Comparison of ENCODE assay signal across 8 cellular contexts in the genomic region with DNA sequence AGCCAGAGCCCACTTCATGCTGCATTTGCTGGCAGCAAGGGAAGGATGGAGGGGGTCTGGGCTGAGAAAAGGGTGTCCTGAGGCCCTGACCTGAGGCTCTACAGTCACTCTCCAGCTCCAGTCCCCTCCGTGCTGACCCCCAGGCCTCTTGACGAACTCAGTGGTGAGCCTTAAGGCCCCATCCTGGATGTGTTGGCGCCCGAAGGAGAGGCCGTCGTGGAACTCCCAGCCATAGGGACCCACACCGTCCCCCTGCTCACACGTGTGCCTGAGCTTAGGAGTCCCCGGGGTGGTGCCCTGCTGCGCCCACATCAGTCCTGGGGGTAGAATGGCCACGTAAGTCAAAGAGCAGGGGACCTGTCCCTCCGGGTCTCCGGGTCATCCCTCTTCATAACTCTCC. TPM values are rescaled to one million over a fixed set of nuclear protein-coding genes. Genes with fewer than 3 reads are reported as not detected.
DNase-seq lines count a peak whose midpoint lies in the region; ATAC-seq and TF ChIP-seq lines count a peak whose summit lies in the region.

No MANE protein-coding gene starts in this region.

- peaks cover 8% of the 10 kb centered on the region for H3K36me3 Mint-ChIP-seq in osteocyte (ENCODE audit: unreplicated experiment)

- POLR2A ChIA-PET in OCI-LY7 (lab: Charles Lee): interaction anchor here (0.8 to 1.5 kb wide), 3 partner anchors 8 to 78 kb away, joined by 3 to 14 read pairs (median 4); no protein-coding TSS in a partner anchor

- ATAC-seq in GM18873 (IDR thresholded peaks at IDR 0.05; ENCODE audit: low FRiP score, unreplicated experiment): no peak

- H3K9me3 Mint-ChIP-seq in osteocyte (ENCODE audit: unreplicated experiment): no peaks in the 10 kb centered on the region

- DNase-seq in GM06990 (ENCODE audit: extremely low read depth, insufficient read length) (no peak), OCI-LY7 (ENCODE audit: low spot score) (peak; percentile 33), osteocyte (ENCODE audit: extremely low spot score, unreplicated experiment) (no peak), foreskin melanocyte (no peak), A172 (ENCODE audit: low spot score) (no peak), NCI-H187 (lab: John Stamatoyannopoulos, UW) (no peak)

- intact Hi-C loops in OCI-LY7 (cut with micrococcal nuclease; ENCODE audit: unreplicated experiment): no loop called here

- peaks cover 14% of the 10 kb centered on the region; the same call in 1 of the 2 replicates for H3K79me2 ChIP-seq in OCI-LY7 (ENCODE audit: insufficient read depth, low read depth, low read length)

- no peaks in the 10 kb centered on the region for H3K27me3 Mint-ChIP-seq in osteocyte (ENCODE audit: unreplicated experiment)

- no peaks in the 10 kb centered on the region for H3K27me3 ChIP-seq in GM06990 (replicated peaks; ENCODE audit: control insufficient read depth, insufficient read depth, low read length)
- no peaks in the 10 kb centered on the region for H3K27me3 ChIP-seq in esophagus (ENCODE audit: control insufficient read depth in 1 of 2, insufficient read depth in 2 of 2, low read length in 2 of 2)

- H2AFZ ChIP-seq in OCI-LY7 (ENCODE audit: low read length): peak overlapping the region; percentile 80; the same call in 1 of the 2 replicates

- WGBS in esophagus, 2 donors: 3 to 5% methylated on average over 13 of the region's 13 CpGs

- no peaks in the 10 kb centered on the region for H3K9me2 ChIP-seq in OCI-LY7 (ENCODE audit: insufficient read depth, low read length)

- BruUV-seq in OCI-LY7 (replicated peaks; lab: Mats Ljungman, UMichigan): no TSS peak

- H3K4me3 ChIP-seq in GM06990 (replicated peaks; ENCODE audit: low read depth, low read length) (peak overlapping the region; percentile 94), OCI-LY7 (ENCODE audit: low read depth, low read length, poor library complexity, severe bottlenecking) (peak overlapping the region; percentile 94), esophagus (ENCODE audit: low read depth in 1 of 2, low read length in 2 of 2) (peak overlapping the region; percentile 85 to 91)

- H3K4me1 ChIP-seq in OCI-LY7 (ENCODE audit: insufficient read depth, low read length, poor library complexity, severe bottlenecking) (peaks cover 15% of the 10 kb centered on the region), esophagus (ENCODE audit: control insufficient read depth in 2 of 2, insufficient read depth in 2 of 2, low read length in 1 of 2) (peaks cover 0 to 4% of the 10 kb centered on the region in 2 donors)

- H3K9me3 ChIP-seq in OCI-LY7 (ENCODE audit: low read length) (no peaks in the 10 kb centered on the region), esophagus (ENCODE audit: control insufficient read depth in 2 of 2, insufficient read depth in 1 of 2, low read depth in 1 of 2, low read length in 1 of 2) (no peaks in the 10 kb centered on the region)

- peak overlapping the region; percentile 76 for H3K27ac Mint-ChIP-seq in osteocyte (ENCODE audit: unreplicated experiment)

- H3K36me3 ChIP-seq in GM06990 (ENCODE audit: control insufficient read depth, insufficient read depth, low read length) (peaks cover 14% of the 10 kb centered on the region), OCI-LY7 (ENCODE audit: insufficient read depth, low read length) (peaks cover 28% of the 10 kb centered on the region), esophagus (ENCODE audit: control insufficient read depth in 2 of 2, insufficient read depth in 2 of 2, low read length in 1 of 2) (peaks cover 0 to 16% of the 10 kb centered on the region in 2 donors)

- CTCF ChIA-PET in OCI-LY7 (lab: Charles Lee; ENCODE audit: unreplicated experiment): no interaction called here

- peaks cover 28% of the 10 kb centered on the region for H3K4me1 Mint-ChIP-seq in osteocyte (ENCODE audit: unreplicated experiment)

- H3K27ac ChIP-seq in OCI-LY7 (ENCODE audit: low read depth, low read length, poor library complexity, severe bottlenecking): peak overlapping the region; percentile 50
- H3K27ac ChIP-seq in esophagus (ENCODE audit: low read depth in 2 of 2, low read length in 1 of 2): peak overlapping the region in 1 of 2 donors; percentile 91

- TF ChIP-seq CTCF in GM06990 (IDR thresholded peaks at IDR 0.05; ENCODE audit: insufficient read depth, low read length, poor library complexity, severe bottlenecking): no peak
- no peak for TF ChIP-seq CTCF in OCI-LY7 (conservative IDR thresholded peaks at IDR 0.05; ENCODE audit: low read length)
- no peak for TF ChIP-seq CTCF in osteocyte (IDR thresholded peaks at IDR 0.05)

- peak overlapping the region; percentile 98 for H3K4me3 Mint-ChIP-seq in osteocyte (ENCODE audit: unreplicated experiment)

- peak overlapping the region; percentile 99 for H3K4me2 ChIP-seq in OCI-LY7 (ENCODE audit: low read length)

- no peaks in the 10 kb centered on the region for H4K20me1 ChIP-seq in OCI-LY7 (ENCODE audit: insufficient read depth, low read length)

RNA-seq across cellular contexts. Expression of a gene that starts 0.8 kb away (rescaled TPM):
- 46.9 and 51.3 TPM in 2 replicates for total RNA-seq in OCI-LY7 (2014; rRNA removed; shearing (Covaris generic))
- total RNA-seq in OCI-LY7 (2022): 50.1 and 52.7 TPM in 2 replicates
- 10 to 100 TPM; 21.3 to 26.8 TPM for polyA plus RNA-seq in esophagus
- total RNA-seq in osteocyte: 55.9 and 59.5 TPM in 2 replicates
- total RNA-seq in A172 (2014; rRNA removed; shearing (Covaris generic)): 66.6 and 71.4 TPM in 2 replicates

RNA-seq across cellular contexts. Expression of a gene that starts 6.2 kb away (rescaled TPM):
- total RNA-seq in OCI-LY7 (2014; rRNA removed; shearing (Covaris generic)): 70.7 and 70.8 TPM in 2 replicates
- 68.8 and 83.8 TPM in 2 replicates for total RNA-seq in OCI-LY7 (2022)
- polyA plus RNA-seq in esophagus: 10 to 100 TPM; 41.3 to 50.1 TPM
- 86.3 and 96.1 TPM in 2 replicates for total RNA-seq in osteocyte
- total RNA-seq in A172 (2014; rRNA removed; shearing (Covaris generic)): 49.0 and 52.3 TPM in 2 replicates

RNA-seq across cellular contexts. Expression of a gene that starts 8.1 kb away (rescaled TPM):
- 46.1 and 85.7 TPM in 2 replicates for total RNA-seq in OCI-LY7 (2014; rRNA removed; shearing (Covaris generic))
- 90.0 and 102 TPM in 2 replicates for total RNA-seq in OCI-LY7 (2022)
- 10 to 100 TPM; 60.6 to 72.3 TPM for polyA plus RNA-seq in esophagus
- total RNA-seq in osteocyte: 61.5 and 67.5 TPM in 2 replicates
- 30.2 and 39.1 TPM in 2 replicates for total RNA-seq in A172 (2014; rRNA removed; shearing (Covaris generic))

RNA-seq across cellular contexts. Expression of a gene that starts 9.5 kb away (rescaled TPM):
- 29.2 and 38.7 TPM in 2 replicates for total RNA-seq in OCI-LY7 (2014; rRNA removed; shearing (Covaris generic))
- 43.1 and 44.5 TPM in 2 replicates for total RNA-seq in OCI-LY7 (2022)
- 10 to 100 TPM; 33.4 to 44.9 TPM for polyA plus RNA-seq in esophagus
- 34.9 and 41.9 TPM in 2 replicates for total RNA-seq in osteocyte
- 5.9 and 7.9 TPM in 2 replicates for total RNA-seq in A172 (2014; rRNA removed; shearing (Covaris generic))

RNA-seq across cellular contexts. Expression of a gene that starts 18.4 kb away (rescaled TPM):
- 52.3 and 53.0 TPM in 2 replicates for total RNA-seq in OCI-LY7 (2014; rRNA removed; shearing (Covaris generic))
- 42.5 and 52.0 TPM in 2 replicates for total RNA-seq in OCI-LY7 (2022)
- polyA plus RNA-seq in esophagus: 10 to 100 TPM in 1 of 2 donors, 1 to 10 TPM in 1; 4.3 to 10.3 TPM
- total RNA-seq in osteocyte: 20.6 TPM in 2 replicates
- 11.7 and 12.5 TPM in 2 replicates for total RNA-seq in A172 (2014; rRNA removed; shearing (Covaris generic))
